Comparison of ENCODE assay signal across 1 cellular context in the genomic region with DNA sequence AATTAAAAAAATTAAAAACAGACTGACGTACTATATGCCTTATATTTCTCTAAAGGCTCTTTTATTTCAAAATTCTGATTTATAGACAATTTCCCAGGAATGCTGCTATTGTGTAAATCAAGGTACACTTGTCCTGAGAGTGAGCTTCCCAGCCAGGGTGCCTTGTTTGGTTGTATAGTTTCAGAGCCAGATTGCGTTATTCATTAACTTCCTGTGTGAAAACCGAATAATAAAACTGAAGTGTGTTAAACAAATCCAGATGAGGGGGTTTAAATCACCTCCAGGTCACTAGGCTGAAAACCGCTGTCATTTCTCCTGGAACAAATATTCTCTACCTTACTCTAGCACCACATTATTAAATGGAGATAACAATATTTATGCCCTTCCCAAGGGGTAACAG.
TF ChIP-seq lines count a peak whose summit lies in the region.

No MANE protein-coding gene starts in this region.

TF ChIP-seq in HEK293, 187 proteins besides CTCF, POLR2A, EP300 and RAD21 (continued from another document):
- TF ChIP-seq ZNF704 (tag by site-specific recombination; IDR thresholded peaks at IDR 0.05) (no peak), ZNF768 (tag by site-specific recombination; IDR thresholded peaks at IDR 0.05) (no peak), MEIS1 (CRISPR knock-in tag; IDR thresholded peaks at IDR 0.05; ENCODE audit: borderline replicate concordance) (no peak), ZNF785 (tag by site-specific recombination; IDR thresholded peaks at IDR 0.05) (no peak)
- TF ChIP-seq, protein P1, sequence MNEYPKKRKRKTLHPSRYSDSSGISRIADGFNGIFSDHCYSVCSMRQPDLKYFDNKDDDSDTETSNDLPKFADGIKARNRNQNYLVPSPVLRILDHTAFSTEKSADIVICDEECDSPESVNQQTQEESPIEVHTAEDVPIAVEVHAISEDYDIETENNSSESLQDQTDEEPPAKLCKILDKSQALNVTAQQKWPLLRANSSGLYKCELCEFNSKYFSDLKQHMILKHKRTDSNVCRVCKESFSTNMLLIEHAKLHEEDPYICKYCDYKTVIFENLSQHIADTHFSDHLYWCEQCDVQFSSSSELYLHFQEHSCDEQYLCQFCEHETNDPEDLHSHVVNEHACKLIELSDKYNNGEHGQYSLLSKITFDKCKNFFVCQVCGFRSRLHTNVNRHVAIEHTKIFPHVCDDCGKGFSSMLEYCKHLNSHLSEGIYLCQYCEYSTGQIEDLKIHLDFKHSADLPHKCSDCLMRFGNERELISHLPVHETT (tag by site-specific recombination; IDR thresholded peaks at IDR 0.05): no peak
